1 cellular context compared by ENCODE assay signal in genomic region chr6:43307451-43308100, GRCh38.
A peak's percentile ranks its signal among the peaks of the same experiment; 100 is the strongest.
TF ChIP-seq lines count a peak whose summit lies in the region.

No MANE protein-coding gene starts in this region.

TF ChIP-seq in HepG2, 621 proteins besides CTCF, POLR2A, EP300 and RAD21 (continues in another document):
- TF ChIP-seq, protein P1, sequence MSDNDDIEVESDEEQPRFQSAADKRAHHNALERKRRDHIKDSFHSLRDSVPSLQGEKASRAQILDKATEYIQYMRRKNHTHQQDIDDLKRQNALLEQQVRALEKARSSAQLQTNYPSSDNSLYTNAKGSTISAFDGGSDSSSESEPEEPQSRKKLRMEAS (IDR thresholded peaks at IDR 0.05): no peak
- TF ChIP-seq ELF3 (CRISPR knock-in tag; IDR thresholded peaks at IDR 0.05) (no peak), ZNF639 (CRISPR knock-in tag; conservative IDR thresholded peaks at IDR 0.05) (no peak), ZNF432 (CRISPR knock-in tag; IDR thresholded peaks at IDR 0.05; ENCODE audit: borderline replicate concordance) (peak; percentile 12; the same call in 1 of the 2 replicates), NCOA1 (CRISPR knock-in tag; IDR thresholded peaks at IDR 0.05) (no peak), TCF12 (IDR thresholded peaks at IDR 0.05) (no peak), TCF12 (CRISPR knock-in tag; IDR thresholded peaks at IDR 0.05) (no peak), GATA4 (IDR thresholded peaks at IDR 0.05; ENCODE audit: borderline replicate concordance, low read depth) (no peak), ZBTB4 (CRISPR knock-in tag; IDR thresholded peaks at IDR 0.05; ENCODE audit: borderline replicate concordance) (peak; percentile 40; the same call in 1 of the 2 replicates), SIN3A (IDR thresholded peaks at IDR 0.05; ENCODE audit: borderline replicate concordance, low read depth, low read length) (no peak), PCBP1 (IDR thresholded peaks at IDR 0.05; ENCODE audit: borderline replicate concordance, low read depth, low read length) (0 out of 2 replicates have a peak, but pooled peaks have one; percentile 39), KLF12 (CRISPR knock-in tag; IDR thresholded peaks at IDR 0.05; ENCODE audit: borderline replicate concordance) (no peak), HOXA3 (CRISPR knock-in tag; IDR thresholded peaks at IDR 0.05) (no peak), ZNF317 (CRISPR knock-in tag; IDR thresholded peaks at IDR 0.05) (no peak), ZBTB37 (CRISPR knock-in tag; IDR thresholded peaks at IDR 0.05) (no peak), ZNF143 (CRISPR knock-in tag; IDR thresholded peaks at IDR 0.05) (no peak), ARNT (IDR thresholded peaks at IDR 0.05) (no peak), ZNF576 (CRISPR knock-in tag; IDR thresholded peaks at IDR 0.05) (no peak), NFE2L1 (CRISPR knock-in tag; IDR thresholded peaks at IDR 0.05; ENCODE audit: borderline replicate concordance) (no peak), HNRNPL (IDR thresholded peaks at IDR 0.05; ENCODE audit: low read depth, low read length) (peak; percentile 17; the same call in 1 of the 2 replicates), HOXA9 (CRISPR knock-in tag; IDR thresholded peaks at IDR 0.05; ENCODE audit: borderline replicate concordance) (no peak), TOPORS (CRISPR knock-in tag; IDR thresholded peaks at IDR 0.05) (0 out of 2 replicates have a peak, but pooled peaks have one; percentile 56), JUNB (CRISPR knock-in tag; IDR thresholded peaks at IDR 0.05; ENCODE audit: borderline replicate concordance) (no peak), DRAP1 (CRISPR knock-in tag; IDR thresholded peaks at IDR 0.05) (no peak), ZNF547 (CRISPR knock-in tag; IDR thresholded peaks at IDR 0.05) (no peak), RBM22 (optimal IDR thresholded peaks at IDR 0.05; ENCODE audit: low read length) (no peak), ZFY (CRISPR knock-in tag; IDR thresholded peaks at IDR 0.05) (0 out of 2 replicates have a peak, but pooled peaks have one; percentile 9), ZFP36L1 (CRISPR knock-in tag; IDR thresholded peaks at IDR 0.05) (peak; percentile 43; the same call in 1 of the 2 replicates), ZNF552 (CRISPR knock-in tag; IDR thresholded peaks at IDR 0.05; ENCODE audit: borderline replicate concordance) (0 out of 2 replicates have a peak, but pooled peaks have one; percentile 47), IRF1 (CRISPR knock-in tag; IDR thresholded peaks at IDR 0.05; ENCODE audit: low read depth) (no peak), KDM5A (IDR thresholded peaks at IDR 0.05; ENCODE audit: borderline replicate concordance, low read length) (no peak), NFRKB (IDR thresholded peaks at IDR 0.05) (no peak), MAZ (IDR thresholded peaks at IDR 0.05; ENCODE audit: borderline replicate concordance, low read depth, low read length) (no peak), MAZ (CRISPR knock-in tag; IDR thresholded peaks at IDR 0.05; ENCODE audit: low read depth) (no peak), HOXA7 (CRISPR knock-in tag; IDR thresholded peaks at IDR 0.05) (no peak), REXO4 (CRISPR knock-in tag; IDR thresholded peaks at IDR 0.05; ENCODE audit: borderline replicate concordance) (0 out of 2 replicates have a peak, but pooled peaks have one; percentile 35), ATAD3A (CRISPR knock-in tag; IDR thresholded peaks at IDR 0.05) (no peak), ZNF484 (CRISPR knock-in tag; IDR thresholded peaks at IDR 0.05; ENCODE audit: borderline replicate concordance, low read depth) (no peak), ZNF546 (CRISPR knock-in tag; conservative IDR thresholded peaks at IDR 0.05) (0 out of 2 replicates have a peak, but pooled peaks have one; percentile 3), ZBTB42 (CRISPR knock-in tag; IDR thresholded peaks at IDR 0.05) (0 out of 2 replicates have a peak, but pooled peaks have one; percentile 19), MLLT10 (CRISPR knock-in tag; IDR thresholded peaks at IDR 0.05) (no peak), ATRX (CRISPR knock-in tag; IDR thresholded peaks at IDR 0.05; ENCODE audit: borderline replicate concordance) (no peak), ZNF264 (CRISPR knock-in tag; IDR thresholded peaks at IDR 0.05) (no peak), ZNF468 (CRISPR knock-in tag; IDR thresholded peaks at IDR 0.05) (0 out of 2 replicates have a peak, but pooled peaks have one; percentile 49), MAF1 (CRISPR knock-in tag; IDR thresholded peaks at IDR 0.05; ENCODE audit: borderline replicate concordance) (no peak)
- TF ChIP-seq, protein P2, sequence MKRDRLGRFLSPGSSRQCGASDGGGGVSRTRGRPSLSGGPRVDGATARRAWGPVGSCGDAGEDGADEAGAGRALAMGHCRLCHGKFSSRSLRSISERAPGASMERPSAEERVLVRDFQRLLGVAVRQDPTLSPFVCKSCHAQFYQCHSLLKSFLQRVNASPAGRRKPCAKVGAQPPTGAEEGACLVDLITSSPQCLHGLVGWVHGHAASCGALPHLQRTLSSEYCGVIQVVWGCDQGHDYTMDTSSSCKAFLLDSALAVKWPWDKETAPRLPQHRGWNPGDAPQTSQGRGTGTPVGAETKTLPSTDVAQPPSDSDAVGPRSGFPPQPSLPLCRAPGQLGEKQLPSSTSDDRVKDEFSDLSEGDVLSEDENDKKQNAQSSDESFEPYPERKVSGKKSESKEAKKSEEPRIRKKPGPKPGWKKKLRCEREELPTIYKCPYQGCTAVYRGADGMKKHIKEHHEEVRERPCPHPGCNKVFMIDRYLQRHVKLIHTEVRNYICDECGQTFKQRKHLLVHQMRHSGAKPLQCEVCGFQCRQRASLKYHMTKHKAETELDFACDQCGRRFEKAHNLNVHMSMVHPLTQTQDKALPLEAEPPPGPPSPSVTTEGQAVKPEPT (CRISPR knock-in tag; IDR thresholded peaks at IDR 0.05; ENCODE audit: low read depth): no peak
- TF ChIP-seq, protein P3, sequence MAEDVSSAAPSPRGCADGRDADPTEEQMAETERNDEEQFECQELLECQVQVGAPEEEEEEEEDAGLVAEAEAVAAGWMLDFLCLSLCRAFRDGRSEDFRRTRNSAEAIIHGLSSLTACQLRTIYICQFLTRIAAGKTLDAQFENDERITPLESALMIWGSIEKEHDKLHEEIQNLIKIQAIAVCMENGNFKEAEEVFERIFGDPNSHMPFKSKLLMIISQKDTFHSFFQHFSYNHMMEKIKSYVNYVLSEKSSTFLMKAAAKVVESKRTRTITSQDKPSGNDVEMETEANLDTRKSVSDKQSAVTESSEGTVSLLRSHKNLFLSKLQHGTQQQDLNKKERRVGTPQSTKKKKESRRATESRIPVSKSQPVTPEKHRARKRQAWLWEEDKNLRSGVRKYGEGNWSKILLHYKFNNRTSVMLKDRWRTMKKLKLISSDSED (CRISPR knock-in tag; IDR thresholded peaks at IDR 0.05): 0 out of 2 replicates have a peak, but pooled peaks have one; percentile 22
- TF ChIP-seq, protein P4, sequence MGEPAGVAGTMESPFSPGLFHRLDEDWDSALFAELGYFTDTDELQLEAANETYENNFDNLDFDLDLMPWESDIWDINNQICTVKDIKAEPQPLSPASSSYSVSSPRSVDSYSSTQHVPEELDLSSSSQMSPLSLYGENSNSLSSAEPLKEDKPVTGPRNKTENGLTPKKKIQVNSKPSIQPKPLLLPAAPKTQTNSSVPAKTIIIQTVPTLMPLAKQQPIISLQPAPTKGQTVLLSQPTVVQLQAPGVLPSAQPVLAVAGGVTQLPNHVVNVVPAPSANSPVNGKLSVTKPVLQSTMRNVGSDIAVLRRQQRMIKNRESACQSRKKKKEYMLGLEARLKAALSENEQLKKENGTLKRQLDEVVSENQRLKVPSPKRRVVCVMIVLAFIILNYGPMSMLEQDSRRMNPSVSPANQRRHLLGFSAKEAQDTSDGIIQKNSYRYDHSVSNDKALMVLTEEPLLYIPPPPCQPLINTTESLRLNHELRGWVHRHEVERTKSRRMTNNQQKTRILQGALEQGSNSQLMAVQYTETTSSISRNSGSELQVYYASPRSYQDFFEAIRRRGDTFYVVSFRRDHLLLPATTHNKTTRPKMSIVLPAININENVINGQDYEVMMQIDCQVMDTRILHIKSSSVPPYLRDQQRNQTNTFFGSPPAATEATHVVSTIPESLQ (CRISPR knock-in tag; conservative IDR thresholded peaks at IDR 0.05): no peak
- TF ChIP-seq, protein P5, sequence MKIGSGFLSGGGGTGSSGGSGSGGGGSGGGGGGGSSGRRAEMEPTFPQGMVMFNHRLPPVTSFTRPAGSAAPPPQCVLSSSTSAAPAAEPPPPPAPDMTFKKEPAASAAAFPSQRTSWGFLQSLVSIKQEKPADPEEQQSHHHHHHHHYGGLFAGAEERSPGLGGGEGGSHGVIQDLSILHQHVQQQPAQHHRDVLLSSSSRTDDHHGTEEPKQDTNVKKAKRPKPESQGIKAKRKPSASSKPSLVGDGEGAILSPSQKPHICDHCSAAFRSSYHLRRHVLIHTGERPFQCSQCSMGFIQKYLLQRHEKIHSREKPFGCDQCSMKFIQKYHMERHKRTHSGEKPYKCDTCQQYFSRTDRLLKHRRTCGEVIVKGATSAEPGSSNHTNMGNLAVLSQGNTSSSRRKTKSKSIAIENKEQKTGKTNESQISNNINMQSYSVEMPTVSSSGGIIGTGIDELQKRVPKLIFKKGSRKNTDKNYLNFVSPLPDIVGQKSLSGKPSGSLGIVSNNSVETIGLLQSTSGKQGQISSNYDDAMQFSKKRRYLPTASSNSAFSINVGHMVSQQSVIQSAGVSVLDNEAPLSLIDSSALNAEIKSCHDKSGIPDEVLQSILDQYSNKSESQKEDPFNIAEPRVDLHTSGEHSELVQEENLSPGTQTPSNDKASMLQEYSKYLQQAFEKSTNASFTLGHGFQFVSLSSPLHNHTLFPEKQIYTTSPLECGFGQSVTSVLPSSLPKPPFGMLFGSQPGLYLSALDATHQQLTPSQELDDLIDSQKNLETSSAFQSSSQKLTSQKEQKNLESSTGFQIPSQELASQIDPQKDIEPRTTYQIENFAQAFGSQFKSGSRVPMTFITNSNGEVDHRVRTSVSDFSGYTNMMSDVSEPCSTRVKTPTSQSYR (CRISPR knock-in tag; IDR thresholded peaks at IDR 0.05; ENCODE audit: borderline replicate concordance): peak; percentile 49; the same call in 1 of the 2 replicates
